In the genomic region with DNA sequence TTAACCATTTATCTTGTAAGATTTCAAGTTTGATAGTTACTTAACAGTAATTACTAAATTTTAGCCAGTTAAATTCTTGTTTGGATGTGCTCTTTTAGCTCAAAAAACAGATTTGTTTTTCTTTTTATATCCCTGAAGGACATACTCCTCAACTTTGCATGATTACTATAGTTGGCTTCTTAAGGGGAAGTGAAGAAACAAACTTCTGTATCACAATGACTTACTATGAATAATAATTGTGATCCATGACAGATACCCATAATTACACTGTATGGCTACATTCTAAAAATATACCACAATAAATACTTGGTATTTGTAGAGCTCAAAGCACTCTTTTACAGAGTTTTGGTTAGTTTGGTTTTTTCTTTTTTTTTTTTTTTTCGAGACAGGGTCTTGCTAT, we compare ENCODE assay signal across 14 cellular contexts. TPM values are rescaled to one million over a fixed set of nuclear protein-coding genes. Genes with fewer than 3 reads are reported as not detected.
DNase-seq lines count a peak whose midpoint lies in the region; ATAC-seq and TF ChIP-seq lines count a peak whose summit lies in the region.
"Had no signal": no experiment of that assay in that cellular context is flagged by ENCODE, and none has a peak within 500 bp of the region (broad histone marks: within the 10 kb centered on the region; RNA-seq: fewer than 3 reads in every experiment).

No MANE protein-coding gene starts in this region.

- TF ChIP-seq POLR2A in thyroid gland (IDR thresholded peaks at IDR 0.05) = no peak
- TF ChIP-seq POLR2A in breast epithelium (IDR thresholded peaks at IDR 0.05) = no peak

- no peak for ATAC-seq in CD4-positive, CD25-positive, alpha-beta regulatory T cell (ENCODE audit: low read depth in 2 of 2)
- ATAC-seq in GM18868 (IDR thresholded peaks at IDR 0.05; ENCODE audit: unreplicated experiment) (peak; percentile 82), HG03060 (IDR thresholded peaks at IDR 0.05; ENCODE audit: low read depth, unreplicated experiment) (peak; percentile 57)
- ATAC-seq: Panc1 had no signal

- 87 to 98% methylated on average over 1 of the region's 1 CpG for WGBS in thyroid gland, 2 donors

- peak overlapping the region in 2 of 3 donors; percentile 8 to 20 for H3K27ac Mint-ChIP-seq in CD4-positive, CD25-positive, alpha-beta regulatory T cell

- H3K4me1 ChIP-seq in CD4-positive, CD25-positive, alpha-beta regulatory T cell (ENCODE audit: control insufficient read depth, insufficient read depth, low read length, poor library complexity, severe bottlenecking) = no peaks in the 10 kb centered on the region
- H3K4me1 ChIP-seq in thyroid gland (no peaks in the 10 kb centered on the region), breast epithelium (no peaks in the 10 kb centered on the region)

- peaks cover 0 to 4% (median 0%) of the 10 kb centered on the region in 4 donors for H3K4me1 Mint-ChIP-seq in CD4-positive, CD25-positive, alpha-beta regulatory T cell
- H3K4me1 Mint-ChIP-seq: H9 had no signal

- H3K9me3 ChIP-seq in CD4-positive, CD25-positive, alpha-beta regulatory T cell (ENCODE audit: control insufficient read depth in 2 of 2, low read length in 2 of 2) = no peaks in the 10 kb centered on the region
- H3K9me3 ChIP-seq in thyroid gland = no peaks in the 10 kb centered on the region
- no peaks in the 10 kb centered on the region for H3K9me3 ChIP-seq in breast epithelium
- H3K9me3 ChIP-seq: transverse colon had no signal

- intact Hi-C loops in thyroid gland (cut with DNase I) = no loop called here
- intact Hi-C loops in breast epithelium (cut with DNase I; ENCODE audit: low total_unique reads) = loop anchor here (10.0 kb wide), 1 partner anchor 1135 kb away; no protein-coding TSS in a partner anchor

- no peak for DNase-seq in CD4-positive, CD25-positive, alpha-beta regulatory T cell
- no peak for DNase-seq in thyroid gland
- DNase-seq in NCI-H2081 treated with DMSO at 0.1 percent for 48 hours (lab: John Stamatoyannopoulos, UW) = no peak
- no peak for DNase-seq in breast epithelium (ENCODE audit: low spot score in 2 of 2)
- DNase-seq in NCI-H1417 treated with DMSO at 0.1 percent for 48 hours (lab: John Stamatoyannopoulos, UW) = no peak
- DNase-seq: H9, head of caudate nucleus, NCI-H1105 treated with DMSO at 0.1 percent for 48 hours, transverse colon had no signal

- H3K4me3 ChIP-seq in CD4-positive, CD25-positive, alpha-beta regulatory T cell (ENCODE audit: low read depth, low read length) = no peak overlapping the region
- no peak overlapping the region for H3K4me3 ChIP-seq in thyroid gland (replicated peaks in 1 of 3)
- no peak overlapping the region for H3K4me3 ChIP-seq in breast epithelium
- H3K4me3 ChIP-seq: transverse colon had no signal

- H3K27me3 Mint-ChIP-seq in CD4-positive, CD25-positive, alpha-beta regulatory T cell = no peaks in the 10 kb centered on the region

- no peak overlapping the region for H3K4me3 Mint-ChIP-seq in CD4-positive, CD25-positive, alpha-beta regulatory T cell
- H3K4me3 Mint-ChIP-seq: H9 had no signal

- H3K27ac ChIP-seq in CD4-positive, CD25-positive, alpha-beta regulatory T cell (ENCODE audit: insufficient read depth, low read length, poor library complexity, severe bottlenecking) = peak overlapping the region; percentile 5
- H3K27ac ChIP-seq in cingulate gyrus (ENCODE audit: low read depth, low read length) = peak overlapping the region; percentile 7
- no peak overlapping the region for H3K27ac ChIP-seq in thyroid gland
- peak overlapping the region in 1 of 2 donors; percentile 54 for H3K27ac ChIP-seq in breast epithelium
- H3K27ac ChIP-seq: epithelial cell of prostate, transverse colon had no signal

- H3K36me3 Mint-ChIP-seq in CD4-positive, CD25-positive, alpha-beta regulatory T cell = peaks cover 32% of the 10 kb centered on the region

- peaks cover 54% of the 10 kb centered on the region for H3K36me3 ChIP-seq in CD4-positive, CD25-positive, alpha-beta regulatory T cell (ENCODE audit: control insufficient read depth, insufficient read depth, low read length)
- H3K36me3 ChIP-seq in thyroid gland (peaks cover 6 to 20% of the 10 kb centered on the region in 2 donors), breast epithelium (no peaks in the 10 kb centered on the region)

- no peak for TF ChIP-seq CTCF in thyroid gland (IDR thresholded peaks at IDR 0.05)
- TF ChIP-seq CTCF in breast epithelium (IDR thresholded peaks at IDR 0.05) = no peak

- no peaks in the 10 kb centered on the region for H3K9me3 Mint-ChIP-seq in CD4-positive, CD25-positive, alpha-beta regulatory T cell
- H3K9me3 Mint-ChIP-seq: H9 had no signal

- H3K27me3 ChIP-seq in CD4-positive, CD25-positive, alpha-beta regulatory T cell (ENCODE audit: control insufficient read depth, insufficient read depth, low read length) = no peaks in the 10 kb centered on the region
- H3K27me3 ChIP-seq in thyroid gland (no peaks in the 10 kb centered on the region), breast epithelium (no peaks in the 10 kb centered on the region)
- H3K27me3 ChIP-seq: transverse colon had no signal

RNA-seq across cellular contexts. Expression of a gene that starts 55.8 kb away (rescaled TPM):
- 26.7 TPM for total RNA-seq in CD4-positive, CD25-positive, alpha-beta regulatory T cell
- 10 to 100 TPM; 49.7 to 61.3 (median 55.2) TPM for polyA plus RNA-seq in CD4-positive, CD25-positive, alpha-beta regulatory T cell
- total RNA-seq in thyroid gland (10 to 100 TPM; 59.6 to 72.6 (median 67.0) TPM), breast epithelium (10 to 100 TPM; 57.7 to 84.0 (median 66.2) TPM)

Comparison
In these comparisons a context has a peak if more than half of its experiments do, and no peak if none do; other contexts are left out.
1. ATAC-seq: peak in GM18868 (single experiment) and HG03060 (single experiment); none in CD4-positive, CD25-positive, alpha-beta regulatory T cell (0 of 2).
2. H3K27ac ChIP-seq: peak in CD4-positive, CD25-positive, alpha-beta regulatory T cell (single experiment) and cingulate gyrus (single experiment); none in thyroid gland (0 of 3).